Comparison of ENCODE assay signal across 18 cellular contexts in the genomic region with DNA sequence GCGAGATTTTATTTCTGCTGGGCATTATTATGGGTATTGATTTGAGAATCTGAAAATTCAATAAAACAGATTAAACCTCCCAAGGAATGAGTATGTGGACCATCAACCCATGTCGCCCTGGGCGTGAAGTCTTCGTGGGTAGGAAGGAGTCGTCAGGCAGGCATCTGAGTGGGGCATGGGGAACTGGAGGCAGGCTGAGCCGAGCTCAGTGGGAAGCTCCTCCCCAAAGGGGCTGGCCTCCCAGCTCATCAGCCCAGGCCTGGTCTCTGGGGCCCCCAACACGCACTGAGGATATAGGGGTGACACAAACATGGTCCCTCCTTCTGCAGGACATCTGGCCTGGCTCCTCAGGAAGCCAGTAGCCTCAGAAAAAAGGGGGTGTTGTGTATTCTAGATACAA.
DNase-seq lines count a peak whose midpoint lies in the region; ATAC-seq and TF ChIP-seq lines count a peak whose summit lies in the region.
"Had no signal": no experiment of that assay in that cellular context is flagged by ENCODE, and none has a peak within 500 bp of the region (broad histone marks: within the 10 kb centered on the region; RNA-seq: fewer than 3 reads in every experiment).

No MANE protein-coding gene starts in this region.

- H3K27me3 Mint-ChIP-seq in type B pancreatic cell, result peaks cover 14% of the 10 kb centered on the region
- H3K27me3 Mint-ChIP-seq: CD4-positive, CD25-positive, alpha-beta regulatory T cell had no signal

- CTCF ChIA-PET in HCT116 (lab: Charles Lee), result no interaction called here

- no peaks in the 10 kb centered on the region for H3K9me2 ChIP-seq in HCT116 (ENCODE audit: insufficient read depth)

- WGBS in esophagus muscularis mucosa, result 89% methylated on average over 7 of the region's 7 CpGs
- 82 to 83% methylated on average over 7 of the region's 7 CpGs for WGBS in thyroid gland, 2 donors

- RAD21 ChIA-PET in HCT116 (lab: Charles Lee; ENCODE audit: low non-redundant PET in 1 of 2, low total read pairs in 2 of 2, uncharacterized antibody in 2 of 2, unreplicated experiment in 2 of 2), result no interaction called here

- H3K27ac Mint-ChIP-seq in type B pancreatic cell, result no peak overlapping the region
- H3K27ac Mint-ChIP-seq: CD4-positive, CD25-positive, alpha-beta regulatory T cell; CD8-positive, alpha-beta memory T cell had no signal

- H3K4me3 ChIP-seq in HCT116 (replicated peaks in 1 of 2; ENCODE audit: low read depth in 1 of 2, low read length in 2 of 2), result no peak overlapping the region
- peak overlapping the region; percentile 42; the same call in 1 of the 2 replicates for H3K4me3 ChIP-seq in SK-N-MC
- no peak overlapping the region for H3K4me3 ChIP-seq in esophagus muscularis mucosa
- no peak overlapping the region for H3K4me3 ChIP-seq in thyroid gland (replicated peaks in 1 of 3)
- H3K4me3 ChIP-seq: GM12878, HAP-1 had no signal

- H3K36me3 ChIP-seq in HCT116 (ENCODE audit: control insufficient read depth in 1 of 2, insufficient read depth in 2 of 2, low read length in 2 of 2) (no peaks in the 10 kb centered on the region), SK-N-MC (ENCODE audit: insufficient read depth, low read length) (no peaks in the 10 kb centered on the region), esophagus muscularis mucosa (no peaks in the 10 kb centered on the region), thyroid gland (no peaks in the 10 kb centered on the region)
- H3K36me3 ChIP-seq: BE2C, HAP-1 had no signal

- no peak overlapping the region for H3K4me3 Mint-ChIP-seq in type B pancreatic cell
- H3K4me3 Mint-ChIP-seq: CD4-positive, CD25-positive, alpha-beta regulatory T cell; CD8-positive, alpha-beta memory T cell had no signal

- H3K27me3 ChIP-seq in HCT116 (ENCODE audit: insufficient read depth, low read length) (no peaks in the 10 kb centered on the region), esophagus muscularis mucosa (no peaks in the 10 kb centered on the region), thyroid gland (no peaks in the 10 kb centered on the region)
- H3K27me3 ChIP-seq: BE2C had no signal

- H3K9me3 ChIP-seq in HCT116 (ENCODE audit: control insufficient read depth in 1 of 2, insufficient read depth in 1 of 2, low read depth in 1 of 2, low read length in 2 of 2) (no peaks in the 10 kb centered on the region), SK-N-MC (ENCODE audit: low read depth, low read length) (no peaks in the 10 kb centered on the region), esophagus muscularis mucosa (no peaks in the 10 kb centered on the region), thyroid gland (no peaks in the 10 kb centered on the region)
- H3K9me3 ChIP-seq: BE2C, HAP-1 had no signal

- H3K4me2 ChIP-seq in HCT116 (ENCODE audit: low read length), result no peak overlapping the region

- ATAC-seq in HCT116 (peak; percentile 70), GM19351 (IDR thresholded peaks at IDR 0.05; ENCODE audit: unreplicated experiment) (no peak)
- ATAC-seq: GM12878 had no signal

- intact Hi-C loops in HCT116 (cut with micrococcal nuclease) (no loop called here), esophagus muscularis mucosa (cut with DNase I) (no loop called here), thyroid gland (cut with DNase I) (no loop called here)

- peaks cover 5% of the 10 kb centered on the region for H3K9me3 Mint-ChIP-seq in type B pancreatic cell
- H3K9me3 Mint-ChIP-seq: CD8-positive, alpha-beta memory T cell had no signal

- no peak overlapping the region for H3K27ac ChIP-seq in HCT116 (ENCODE audit: low read depth, low read length)
- H3K27ac ChIP-seq in SK-N-MC, result no peak overlapping the region
- no peak overlapping the region for H3K27ac ChIP-seq in esophagus muscularis mucosa (replicated peaks in 1 of 4)
- H3K27ac ChIP-seq in thyroid gland, result no peak overlapping the region

- no TSS peak for BruUV-seq in HCT116 (replicated peaks; lab: Mats Ljungman, UMichigan)

- H3K9ac ChIP-seq in HCT116 (ENCODE audit: low read length) (no peak overlapping the region), SK-N-MC (ENCODE audit: insufficient read length) (no peak overlapping the region)

- H4K20me1 ChIP-seq in HCT116 (ENCODE audit: insufficient read depth), result no peaks in the 10 kb centered on the region

- H3K4me1 Mint-ChIP-seq in type B pancreatic cell (ENCODE audit: unreplicated experiment), result peaks cover 21% of the 10 kb centered on the region
- H3K4me1 Mint-ChIP-seq: CD4-positive, CD25-positive, alpha-beta regulatory T cell; CD8-positive, alpha-beta memory T cell had no signal

- DNase-seq in HCT116 (ENCODE audit: low read depth, low spot score), result no peak
- DNase-seq in SK-N-MC (ENCODE audit: low read depth, low spot score), result no peak
- peak; percentile 87 for DNase-seq in esophagus muscularis mucosa (ENCODE audit: extremely low spot score)
- DNase-seq in type B pancreatic cell (ENCODE audit: extremely low spot score, unreplicated experiment), result peak; percentile 52
- DNase-seq in globus pallidus (ENCODE audit: low spot score), result no peak
- no peak for DNase-seq in thyroid gland
- DNase-seq: ACHN; BE2C; C1 segment of cervical spinal cord; CD4-positive, CD25-positive, alpha-beta regulatory T cell; CD8-positive, alpha-beta memory T cell; COR-L47; DMS 273 treated with DMSO at 0.1 percent for 48 hours; DND-41; GOT3 had no signal

- H3K36me3 Mint-ChIP-seq in type B pancreatic cell, result peaks cover 3% of the 10 kb centered on the region
- H3K36me3 Mint-ChIP-seq: CD4-positive, CD25-positive, alpha-beta regulatory T cell; CD8-positive, alpha-beta memory T cell had no signal

- no peak for TF ChIP-seq POLR2A in HCT116 (IDR thresholded peaks at IDR 0.05; ENCODE audit: borderline replicate concordance, extremely low read depth, insufficient read depth, insufficient read length)
- no peak for TF ChIP-seq POLR2A in esophagus muscularis mucosa (IDR thresholded peaks at IDR 0.05; ENCODE audit: low read depth)
- no peak for TF ChIP-seq POLR2A in thyroid gland (IDR thresholded peaks at IDR 0.05)

- no peak for TF ChIP-seq EP300 in esophagus muscularis mucosa (IDR thresholded peaks at IDR 0.05)

- H2AFZ ChIP-seq in HCT116 (ENCODE audit: low read depth, low read length, poor library complexity, severe bottlenecking), result no peak overlapping the region

- TF ChIP-seq CTCF in HCT116 (IDR thresholded peaks at IDR 0.05 in 2 of 3, conservative IDR thresholded peaks at IDR 0.05 in 1 of 3; ENCODE audit: borderline replicate concordance in 1 of 3, insufficient read depth in 1 of 3, low read depth in 2 of 3, low read length in 2 of 3), result no peak
- TF ChIP-seq CTCF in esophagus muscularis mucosa (IDR thresholded peaks at IDR 0.05), result no peak
- TF ChIP-seq CTCF in type B pancreatic cell (conservative IDR thresholded peaks at IDR 0.05), result no peak
- TF ChIP-seq CTCF in thyroid gland (IDR thresholded peaks at IDR 0.05), result no peak

- POLR2A ChIA-PET in HCT116 (lab: Charles Lee), result no interaction called here

- H3K4me1 ChIP-seq in HCT116 (ENCODE audit: control insufficient read depth in 1 of 2, insufficient read depth in 2 of 2, low read length in 2 of 2) (no peaks in the 10 kb centered on the region), esophagus muscularis mucosa (peaks cover 0 to 10% (median 6%) of the 10 kb centered on the region in 4 donors), thyroid gland (no peaks in the 10 kb centered on the region)
- H3K4me1 ChIP-seq: BE2C, HAP-1 had no signal

- TF ChIP-seq RAD21 in HCT116 (IDR thresholded peaks at IDR 0.05; ENCODE audit: low read depth), result no peak

- H3K79me2 ChIP-seq in HCT116 (ENCODE audit: insufficient read depth, low read length), result no peaks in the 10 kb centered on the region

TF ChIP-seq in HCT116, 20 proteins besides CTCF, POLR2A, EP300 and RAD21:
- TF ChIP-seq ZFX (IDR thresholded peaks at IDR 0.05), result no peak
- TF ChIP-seq JUND (IDR thresholded peaks at IDR 0.05), result no peak
- no peak for TF ChIP-seq EZH2 (IDR thresholded peaks at IDR 0.05)
- TF ChIP-seq ZNF274 (IDR thresholded peaks at IDR 0.05; ENCODE audit: low read depth, low read length), result no peak
- TF ChIP-seq, protein P1, sequence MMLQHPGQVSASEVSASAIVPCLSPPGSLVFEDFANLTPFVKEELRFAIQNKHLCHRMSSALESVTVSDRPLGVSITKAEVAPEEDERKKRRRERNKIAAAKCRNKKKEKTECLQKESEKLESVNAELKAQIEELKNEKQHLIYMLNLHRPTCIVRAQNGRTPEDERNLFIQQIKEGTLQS (IDR thresholded peaks at IDR 0.05), result no peak
- TF ChIP-seq, protein P2, sequence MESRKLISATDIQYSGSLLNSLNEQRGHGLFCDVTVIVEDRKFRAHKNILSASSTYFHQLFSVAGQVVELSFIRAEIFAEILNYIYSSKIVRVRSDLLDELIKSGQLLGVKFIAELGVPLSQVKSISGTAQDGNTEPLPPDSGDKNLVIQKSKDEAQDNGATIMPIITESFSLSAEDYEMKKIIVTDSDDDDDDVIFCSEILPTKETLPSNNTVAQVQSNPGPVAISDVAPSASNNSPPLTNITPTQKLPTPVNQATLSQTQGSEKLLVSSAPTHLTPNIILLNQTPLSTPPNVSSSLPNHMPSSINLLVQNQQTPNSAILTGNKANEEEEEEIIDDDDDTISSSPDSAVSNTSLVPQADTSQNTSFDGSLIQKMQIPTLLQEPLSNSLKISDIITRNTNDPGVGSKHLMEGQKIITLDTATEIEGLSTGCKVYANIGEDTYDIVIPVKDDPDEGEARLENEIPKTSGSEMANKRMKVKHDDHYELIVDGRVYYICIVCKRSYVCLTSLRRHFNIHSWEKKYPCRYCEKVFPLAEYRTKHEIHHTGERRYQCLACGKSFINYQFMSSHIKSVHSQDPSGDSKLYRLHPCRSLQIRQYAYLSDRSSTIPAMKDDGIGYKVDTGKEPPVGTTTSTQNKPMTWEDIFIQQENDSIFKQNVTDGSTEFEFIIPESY (IDR thresholded peaks at IDR 0.05; ENCODE audit: extremely low read depth, insufficient replicate concordance, low read length), result no peak
- no peak for TF ChIP-seq MAX (IDR thresholded peaks at IDR 0.05)
- TF ChIP-seq CEBPB (IDR thresholded peaks at IDR 0.05; ENCODE audit: low read depth), result no peak
- TF ChIP-seq TCF7L2 (IDR thresholded peaks at IDR 0.05; ENCODE audit: borderline replicate concordance, extremely low read depth, insufficient read depth, insufficient read length), result no peak
- TF ChIP-seq SIN3A (IDR thresholded peaks at IDR 0.05; ENCODE audit: low read depth), result no peak
- TF ChIP-seq YY1 (IDR thresholded peaks at IDR 0.05; ENCODE audit: extremely low read depth, insufficient replicate concordance, low read depth, low read length), result no peak

Comparison
In these comparisons a context has a peak if more than half of its experiments do, and no peak if none do; other contexts are left out.
1. DNase-seq: peak in esophagus muscularis mucosa (single experiment) and type B pancreatic cell (single experiment); none in HCT116 (single experiment), SK-N-MC (single experiment), globus pallidus (single experiment) and thyroid gland (0 of 2).